In genomic region chr15:89206908-89207331, GRCh38 we compare ENCODE assay signal across 1 cellular context.
TF ChIP-seq lines count a peak whose summit lies in the region.

No MANE protein-coding gene starts in this region.

TF ChIP-seq in HepG2, 621 proteins besides CTCF, POLR2A, EP300 and RAD21 (continued from another document):
- TF ChIP-seq, protein P1, sequence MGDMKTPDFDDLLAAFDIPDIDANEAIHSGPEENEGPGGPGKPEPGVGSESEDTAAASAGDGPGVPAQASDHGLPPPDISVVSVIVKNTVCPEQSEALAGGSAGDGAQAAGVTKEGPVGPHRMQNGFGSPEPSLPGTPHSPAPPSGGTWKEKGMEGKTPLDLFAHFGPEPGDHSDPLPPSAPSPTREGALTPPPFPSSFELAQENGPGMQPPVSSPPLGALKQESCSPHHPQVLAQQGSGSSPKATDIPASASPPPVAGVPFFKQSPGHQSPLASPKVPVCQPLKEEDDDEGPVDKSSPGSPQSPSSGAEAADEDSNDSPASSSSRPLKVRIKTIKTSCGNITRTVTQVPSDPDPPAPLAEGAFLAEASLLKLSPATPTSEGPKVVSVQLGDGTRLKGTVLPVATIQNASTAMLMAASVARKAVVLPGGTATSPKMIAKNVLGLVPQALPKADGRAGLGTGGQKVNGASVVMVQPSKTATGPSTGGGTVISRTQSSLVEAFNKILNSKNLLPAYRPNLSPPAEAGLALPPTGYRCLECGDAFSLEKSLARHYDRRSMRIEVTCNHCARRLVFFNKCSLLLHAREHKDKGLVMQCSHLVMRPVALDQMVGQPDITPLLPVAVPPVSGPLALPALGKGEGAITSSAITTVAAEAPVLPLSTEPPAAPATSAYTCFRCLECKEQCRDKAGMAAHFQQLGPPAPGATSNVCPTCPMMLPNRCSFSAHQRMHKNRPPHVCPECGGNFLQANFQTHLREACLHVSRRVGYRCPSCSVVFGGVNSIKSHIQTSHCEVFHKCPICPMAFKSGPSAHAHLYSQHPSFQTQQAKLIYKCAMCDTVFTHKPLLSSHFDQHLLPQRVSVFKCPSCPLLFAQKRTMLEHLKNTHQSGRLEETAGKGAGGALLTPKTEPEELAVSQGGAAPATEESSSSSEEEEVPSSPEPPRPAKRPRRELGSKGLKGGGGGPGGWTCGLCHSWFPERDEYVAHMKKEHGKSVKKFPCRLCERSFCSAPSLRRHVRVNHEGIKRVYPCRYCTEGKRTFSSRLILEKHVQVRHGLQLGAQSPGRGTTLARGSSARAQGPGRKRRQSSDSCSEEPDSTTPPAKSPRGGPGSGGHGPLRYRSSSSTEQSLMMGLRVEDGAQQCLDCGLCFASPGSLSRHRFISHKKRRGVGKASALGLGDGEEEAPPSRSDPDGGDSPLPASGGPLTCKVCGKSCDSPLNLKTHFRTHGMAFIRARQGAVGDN (CRISPR knock-in tag; IDR thresholded peaks at IDR 0.05): peak; percentile 49
- peak; percentile 37; the same call in 1 of the 2 replicates for TF ChIP-seq AHR (CRISPR knock-in tag; IDR thresholded peaks at IDR 0.05)
- TF ChIP-seq DRAP1 (CRISPR knock-in tag; IDR thresholded peaks at IDR 0.05): 0 out of 2 replicates have a peak, but pooled peaks have one; percentile 17
- peak; percentile 39; the same call in 1 of the 2 replicates for TF ChIP-seq RXRB (CRISPR knock-in tag; IDR thresholded peaks at IDR 0.05; ENCODE audit: borderline replicate concordance)
- peak; percentile 86 for TF ChIP-seq PRDM10 (CRISPR knock-in tag; IDR thresholded peaks at IDR 0.05; ENCODE audit: low read depth)
- no peak for TF ChIP-seq SOX6 (IDR thresholded peaks at IDR 0.05)
- no peak for TF ChIP-seq SOX6 (CRISPR knock-in tag; IDR thresholded peaks at IDR 0.05)
- TF ChIP-seq XRCC5 (optimal IDR thresholded peaks at IDR 0.05; ENCODE audit: low read length): peak; percentile 70
- peak; percentile 44; the same call in 1 of the 2 replicates for TF ChIP-seq ZBTB7B (CRISPR knock-in tag; IDR thresholded peaks at IDR 0.05)
- TF ChIP-seq ERF (CRISPR knock-in tag; IDR thresholded peaks at IDR 0.05): peak; percentile 43; the same call in 1 of the 2 replicates
- TF ChIP-seq, protein P2, sequence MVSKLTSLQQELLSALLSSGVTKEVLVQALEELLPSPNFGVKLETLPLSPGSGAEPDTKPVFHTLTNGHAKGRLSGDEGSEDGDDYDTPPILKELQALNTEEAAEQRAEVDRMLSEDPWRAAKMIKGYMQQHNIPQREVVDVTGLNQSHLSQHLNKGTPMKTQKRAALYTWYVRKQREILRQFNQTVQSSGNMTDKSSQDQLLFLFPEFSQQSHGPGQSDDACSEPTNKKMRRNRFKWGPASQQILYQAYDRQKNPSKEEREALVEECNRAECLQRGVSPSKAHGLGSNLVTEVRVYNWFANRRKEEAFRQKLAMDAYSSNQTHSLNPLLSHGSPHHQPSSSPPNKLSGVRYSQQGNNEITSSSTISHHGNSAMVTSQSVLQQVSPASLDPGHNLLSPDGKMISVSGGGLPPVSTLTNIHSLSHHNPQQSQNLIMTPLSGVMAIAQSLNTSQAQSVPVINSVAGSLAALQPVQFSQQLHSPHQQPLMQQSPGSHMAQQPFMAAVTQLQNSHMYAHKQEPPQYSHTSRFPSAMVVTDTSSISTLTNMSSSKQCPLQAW (CRISPR knock-in tag; IDR thresholded peaks at IDR 0.05): 0 out of 2 replicates have a peak, but pooled peaks have one; percentile 35
- 0 out of 2 replicates have a peak, but pooled peaks have one; percentile 40 for TF ChIP-seq ZNF572 (CRISPR knock-in tag; IDR thresholded peaks at IDR 0.05)
TF ChIP-seq in HepG2: peak in this region for 42.
